Comparison of ENCODE assay signal across 8 cellular contexts in the genomic region with DNA sequence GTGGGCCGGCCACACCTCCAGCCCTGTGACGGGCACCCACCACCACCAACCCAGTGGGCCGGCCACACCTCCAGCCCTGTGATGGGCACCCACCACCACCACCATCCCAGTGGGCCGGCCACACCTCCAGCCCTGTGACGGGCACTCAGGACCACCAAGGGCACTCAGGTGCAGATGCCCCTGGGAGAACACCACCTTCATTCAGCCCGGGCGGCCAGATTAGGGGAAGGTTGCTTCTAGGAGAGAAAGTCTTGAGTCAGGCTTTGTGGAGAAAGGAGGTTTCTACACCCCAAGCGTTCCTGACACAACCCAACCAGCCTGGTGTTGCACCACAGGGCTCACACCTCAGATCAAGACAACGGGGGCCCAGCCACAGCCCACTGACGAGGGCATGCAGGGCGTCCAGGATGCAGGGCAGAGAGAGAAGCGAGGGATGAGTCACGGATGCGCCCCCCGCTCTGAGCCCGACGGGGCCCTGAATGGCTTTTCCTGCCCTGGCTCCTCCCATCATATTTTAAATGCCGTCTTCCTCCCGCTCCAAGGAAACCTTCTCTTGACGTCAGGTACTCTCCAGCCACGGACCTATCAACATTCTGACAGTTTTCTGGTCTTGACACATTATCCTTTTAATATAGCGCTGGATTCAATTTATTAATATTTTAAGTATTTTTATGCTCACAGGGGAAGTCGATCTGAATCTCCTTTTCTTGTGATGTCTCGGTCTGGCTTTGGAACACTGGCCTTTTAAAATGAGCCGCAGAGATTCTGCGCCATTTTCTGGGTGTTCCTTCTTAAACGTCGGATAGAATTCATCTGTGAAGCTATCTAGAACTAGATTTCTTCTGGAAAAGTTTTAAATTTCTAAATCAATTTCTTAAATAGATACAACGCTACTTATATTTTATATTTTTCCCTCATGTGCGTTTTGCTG. TPM values are rescaled to one million over a fixed set of nuclear protein-coding genes. Genes with fewer than 3 reads are reported as not detected.
DNase-seq lines count a peak whose midpoint lies in the region; ATAC-seq and TF ChIP-seq lines count a peak whose summit lies in the region.

No MANE protein-coding gene starts in this region.

- peak overlapping the region; percentile 61 for H3K9ac ChIP-seq in HUES48 (ENCODE audit: low read depth, low read length)

- H3K27me3 ChIP-seq in HUES48 (ENCODE audit: control insufficient read depth, insufficient read depth, low read length), result no peaks in the 10 kb centered on the region

- peaks cover 14% of the 10 kb centered on the region for H3K4me1 ChIP-seq in HUES48 (ENCODE audit: control insufficient read depth, insufficient read depth, low read length)

- peak overlapping the region; percentile 85 for H3K4me3 Mint-ChIP-seq in activated T-helper 1 cell treated with anti-CD3 and anti-CD28 coated beads, Interleukin-12 subunit alpha, Interleukin-12 subunit beta, Interleukin-2, Interleukin-4 antibody, amounts not matched to agents 30 ng/mL and 10 ng/mL and 1 ng/mL, durations not matched to agents 14 hours and 24 hours and 36 hours
- peak overlapping the region; percentile 83 to 96 (median 91) for H3K4me3 Mint-ChIP-seq in naive B cell

- H3K9me3 ChIP-seq in HUES48 (ENCODE audit: control insufficient read depth, insufficient read depth, low read length), result no peaks in the 10 kb centered on the region

- H3K9me3 Mint-ChIP-seq in activated T-helper 1 cell treated with anti-CD3 and anti-CD28 coated beads, Interleukin-12 subunit alpha, Interleukin-12 subunit beta, Interleukin-2, Interleukin-4 antibody, amounts not matched to agents 30 ng/mL and 10 ng/mL and 1 ng/mL, durations not matched to agents 14 hours and 24 hours and 36 hours, result no peaks in the 10 kb centered on the region
- H3K9me3 Mint-ChIP-seq in naive B cell, result no peaks in the 10 kb centered on the region

- 0 out of 2 replicates have a peak, but pooled peaks cover 3% of the 10 kb centered on the region for H3K36me3 ChIP-seq in HUES48 (ENCODE audit: control insufficient read depth, insufficient read depth, low read length)

- H3K36me3 Mint-ChIP-seq in activated T-helper 1 cell treated with anti-CD3 and anti-CD28 coated beads, Interleukin-12 subunit alpha, Interleukin-12 subunit beta, Interleukin-2, Interleukin-4 antibody, amounts not matched to agents 30 ng/mL and 10 ng/mL and 1 ng/mL, durations not matched to agents 14 hours and 24 hours and 36 hours (ENCODE audit: low read depth), result peaks cover 3% of the 10 kb centered on the region
- H3K36me3 Mint-ChIP-seq in naive B cell, result no peaks in the 10 kb centered on the region

- peak overlapping the region; percentile 100 for H3K4me3 ChIP-seq in HUES48 (ENCODE audit: low read depth, low read length)

- H3K4me1 Mint-ChIP-seq in activated T-helper 1 cell treated with anti-CD3 and anti-CD28 coated beads, Interleukin-12 subunit alpha, Interleukin-12 subunit beta, Interleukin-2, Interleukin-4 antibody, amounts not matched to agents 30 ng/mL and 10 ng/mL and 1 ng/mL, durations not matched to agents 14 hours and 24 hours and 36 hours (ENCODE audit: low read depth), result no peaks in the 10 kb centered on the region
- H3K4me1 Mint-ChIP-seq in naive B cell, result peaks cover 0 to 10% (median 0%) of the 10 kb centered on the region in 3 donors

- peak; percentile 64 for DNase-seq in GDM1 (lab: John Stamatoyannopoulos, UW)
- DNase-seq in activated T-helper 1 cell treated with anti-CD3 and anti-CD28 coated beads, Interleukin-12 subunit alpha, Interleukin-12 subunit beta, Interleukin-2, Interleukin-4 antibody, amounts not matched to agents 30 ng/mL and 10 ng/mL and 1 ng/mL, durations not matched to agents 14 hours and 24 hours and 36 hours (ENCODE audit: low spot score), result peak; percentile 72
- DNase-seq in fibroblast of gingiva (ENCODE audit: low read depth), result peak; percentile 74
- peak; percentile 88 for DNase-seq in naive B cell
- peak; percentile 46 for DNase-seq in stimulated activated CD8-positive, alpha-beta memory T cell treated with anti-CD3 and anti-CD28 coated beads, Interleukin-7, amount 100 ng/mL, for 24 hours (ENCODE audit: low read depth)

- ATAC-seq in naive B cell (ENCODE audit: low read depth in 2 of 2), result peak; percentile 79 to 83
- ATAC-seq in GM21515 (IDR thresholded peaks at IDR 0.05; ENCODE audit: unreplicated experiment), result no peak

- H3K27ac ChIP-seq in HUES48 (ENCODE audit: low read depth, low read length), result peak overlapping the region; percentile 96

- peak overlapping the region; percentile 71 for H3K27ac Mint-ChIP-seq in activated T-helper 1 cell treated with anti-CD3 and anti-CD28 coated beads, Interleukin-12 subunit alpha, Interleukin-12 subunit beta, Interleukin-2, Interleukin-4 antibody, amounts not matched to agents 30 ng/mL and 10 ng/mL and 1 ng/mL, durations not matched to agents 14 hours and 24 hours and 36 hours
- peak overlapping the region in 5 of 6 donors; percentile 59 to 96 (median 92) for H3K27ac Mint-ChIP-seq in naive B cell

- intact Hi-C loops in activated T-helper 1 cell treated with anti-CD3 and anti-CD28 coated beads, Interleukin-12 subunit alpha, Interleukin-12 subunit beta, Interleukin-2, Interleukin-4 antibody, amounts not matched to agents 30 ng/mL and 10 ng/mL and 1 ng/mL, durations not matched to agents 14 hours and 24 hours and 36 hours (cut with micrococcal nuclease), result loop anchor here (1.0 kb wide), 4 partner anchors 42 to 212 kb away; a partner anchor contains a TSS

- no peaks in the 10 kb centered on the region for H3K27me3 Mint-ChIP-seq in activated T-helper 1 cell treated with anti-CD3 and anti-CD28 coated beads, Interleukin-12 subunit alpha, Interleukin-12 subunit beta, Interleukin-2, Interleukin-4 antibody, amounts not matched to agents 30 ng/mL and 10 ng/mL and 1 ng/mL, durations not matched to agents 14 hours and 24 hours and 36 hours (ENCODE audit: insufficient read depth)
- H3K27me3 Mint-ChIP-seq in naive B cell, result no peaks in the 10 kb centered on the region

TF ChIP-seq in PFSK-1, 5 proteins besides CTCF, POLR2A, EP300 and RAD21:
- TF ChIP-seq TAF1 (IDR thresholded peaks at IDR 0.05; ENCODE audit: borderline replicate concordance, insufficient read depth, low read length), result no peak
- peak; percentile 58 for TF ChIP-seq FOXP2 (optimal IDR thresholded peaks at IDR 0.05; ENCODE audit: borderline replicate concordance, extremely low read depth, extremely low read length, insufficient read depth)
- TF ChIP-seq POLR2AphosphoS5 (IDR thresholded peaks at IDR 0.05; ENCODE audit: low read depth, low read length), result peak; percentile 44; the same call in 1 of the 2 replicates
TF ChIP-seq in PFSK-1: peak in this region for 2.

RNA-seq across cellular contexts. Expression of a gene that starts 0.6 kb away (rescaled TPM):
- 47.1 TPM for polyA plus RNA-seq in PFSK-1 (2012; ENCODE audit: insufficient read length, low read depth)
- 12.1 and 12.8 TPM in 2 replicates for total RNA-seq in activated T-helper 1 cell treated with anti-CD3 and anti-CD28 coated beads, Interleukin-12 subunit alpha, Interleukin-12 subunit beta, Interleukin-2, Interleukin-4 antibody, amounts not matched to agents 30 ng/mL and 10 ng/mL and 1 ng/mL, durations not matched to agents 14 hours and 24 hours and 36 hours
- 10 to 100 TPM in 4 of 6 donors, 1 to 10 TPM in 2; 4.8 to 13.5 (median 10.7) TPM for polyA plus RNA-seq in naive B cell (ENCODE audit: low read depth in 6 of 6)

RNA-seq across cellular contexts. Expression of a gene that starts 29.5 kb away (rescaled TPM):
- 1.4 TPM for polyA plus RNA-seq in PFSK-1 (2012; ENCODE audit: insufficient read length, low read depth)
- 0.56 and 0.62 TPM in 2 replicates for total RNA-seq in activated T-helper 1 cell treated with anti-CD3 and anti-CD28 coated beads, Interleukin-12 subunit alpha, Interleukin-12 subunit beta, Interleukin-2, Interleukin-4 antibody, amounts not matched to agents 30 ng/mL and 10 ng/mL and 1 ng/mL, durations not matched to agents 14 hours and 24 hours and 36 hours
- not detected for polyA plus RNA-seq in naive B cell (ENCODE audit: low read depth in 6 of 6)

RNA-seq across cellular contexts. Expression of a gene that starts 43.7 kb away (rescaled TPM):
- polyA plus RNA-seq in PFSK-1 (2012; ENCODE audit: insufficient read length, low read depth), result 38.0 TPM
- 15.8 and 17.0 TPM in 2 replicates for total RNA-seq in activated T-helper 1 cell treated with anti-CD3 and anti-CD28 coated beads, Interleukin-12 subunit alpha, Interleukin-12 subunit beta, Interleukin-2, Interleukin-4 antibody, amounts not matched to agents 30 ng/mL and 10 ng/mL and 1 ng/mL, durations not matched to agents 14 hours and 24 hours and 36 hours
- 10 to 100 TPM in 2 of 6 donors, 1 to 10 TPM in 4; 6.4 to 10.5 (median 8.9) TPM for polyA plus RNA-seq in naive B cell (ENCODE audit: low read depth in 6 of 6)
